In genomic region chr20:3716195-3716834, GRCh38 we compare ENCODE assay signal across 7 cellular contexts. TPM values are rescaled to one million over a fixed set of nuclear protein-coding genes. Genes with fewer than 3 reads are reported as not detected.
DNase-seq lines count a peak whose midpoint lies in the region; ATAC-seq and TF ChIP-seq lines count a peak whose summit lies in the region.

No MANE protein-coding gene starts in this region.

- POLR2A ChIA-PET in PC-9 (lab: Charles Lee; ENCODE audit: unreplicated experiment): no interaction called here

- H3K27ac ChIP-seq in DOHH2 (ENCODE audit: low read depth, low read length) (no peak overlapping the region), PC-9 (no peak overlapping the region), colonic mucosa (no peak overlapping the region), lung (ENCODE audit: low read depth in 1 of 2, low read length in 1 of 2) (no peak overlapping the region), vagina (no peak overlapping the region)

- no peak for TF ChIP-seq POLR2A in vagina (IDR thresholded peaks at IDR 0.05)

- H3K9me3 ChIP-seq in DOHH2 (ENCODE audit: control insufficient read depth, insufficient read depth, low read length): no peaks in the 10 kb centered on the region
- H3K9me3 ChIP-seq in PC-9 (ENCODE audit: insufficient read depth, low read depth): no peaks in the 10 kb centered on the region
- H3K9me3 ChIP-seq in colonic mucosa: no peaks in the 10 kb centered on the region
- H3K9me3 ChIP-seq in lung (ENCODE audit: control insufficient read depth in 2 of 2, insufficient read depth in 1 of 2, low read length in 1 of 2): peaks cover 0 to 1% of the 10 kb centered on the region in 2 donors
- no peaks in the 10 kb centered on the region for H3K9me3 ChIP-seq in vagina

- H3K9ac ChIP-seq in colonic mucosa (ENCODE audit: low read depth in 2 of 2, low read length in 2 of 2): no peak overlapping the region

- H3K4me1 ChIP-seq in DOHH2 (ENCODE audit: control insufficient read depth, low read length) (peaks cover 19% of the 10 kb centered on the region), PC-9 (replicated peaks; ENCODE audit: insufficient read depth) (no peaks in the 10 kb centered on the region), colonic mucosa (no peaks in the 10 kb centered on the region), lung (ENCODE audit: control insufficient read depth in 2 of 2, insufficient read depth in 2 of 2, low read length in 2 of 2) (no peaks in the 10 kb centered on the region), vagina (peaks cover 3% of the 10 kb centered on the region)

- ATAC-seq in HG03432 (IDR thresholded peaks at IDR 0.05; ENCODE audit: unreplicated experiment) (peak; percentile 47), lung (ENCODE audit: insufficient read depth, low FRiP score) (no peak)

- peak; percentile 82 for TF ChIP-seq CTCF in DOHH2 (IDR thresholded peaks at IDR 0.05; ENCODE audit: low read depth, low read length, poor library complexity, severe bottlenecking)
- peak; percentile 76 for TF ChIP-seq CTCF in PC-9 (conservative IDR thresholded peaks at IDR 0.05)
- peak; percentile 65 for TF ChIP-seq CTCF in colonic mucosa (IDR thresholded peaks at IDR 0.05)
- TF ChIP-seq CTCF in lung (IDR thresholded peaks at IDR 0.05; ENCODE audit: control extremely low read depth, extremely low read depth): peak; percentile 56
- TF ChIP-seq CTCF in vagina (IDR thresholded peaks at IDR 0.05): peak; percentile 6 to 36 (median 17)

- peaks cover 17% of the 10 kb centered on the region for H3K27me3 ChIP-seq in DOHH2 (ENCODE audit: control insufficient read depth, low read length)
- H3K27me3 ChIP-seq in PC-9 (ENCODE audit: insufficient read depth, low read depth): peaks cover 6% of the 10 kb centered on the region; the same call in 1 of the 2 replicates
- H3K27me3 ChIP-seq in colonic mucosa: no peaks in the 10 kb centered on the region
- no peaks in the 10 kb centered on the region for H3K27me3 ChIP-seq in lung (ENCODE audit: control insufficient read depth, insufficient read depth)
- H3K27me3 ChIP-seq in vagina: no peaks in the 10 kb centered on the region

- no peak overlapping the region for H3K4me3 ChIP-seq in DOHH2 (ENCODE audit: low read length)
- no peak overlapping the region for H3K4me3 ChIP-seq in PC-9
- no peak overlapping the region for H3K4me3 ChIP-seq in colonic mucosa
- H3K4me3 ChIP-seq in lung: no peak overlapping the region
- H3K4me3 ChIP-seq in vagina: no peak overlapping the region

- H3K79me2 ChIP-seq in DOHH2 (ENCODE audit: control insufficient read depth, low read length) (no peaks in the 10 kb centered on the region), PC-9 (ENCODE audit: low read depth) (no peaks in the 10 kb centered on the region)

- H4K20me1 ChIP-seq in DOHH2 (ENCODE audit: control insufficient read depth, insufficient read depth, low read depth, low read length): no peaks in the 10 kb centered on the region
- H4K20me1 ChIP-seq in PC-9 (ENCODE audit: insufficient read depth): no peaks in the 10 kb centered on the region

- H3K36me3 ChIP-seq in DOHH2 (ENCODE audit: control insufficient read depth, low read length): no peaks in the 10 kb centered on the region
- H3K36me3 ChIP-seq in PC-9 (ENCODE audit: low read depth): no peaks in the 10 kb centered on the region
- H3K36me3 ChIP-seq in colonic mucosa: no peaks in the 10 kb centered on the region
- no peaks in the 10 kb centered on the region for H3K36me3 ChIP-seq in lung (ENCODE audit: control insufficient read depth in 2 of 2, insufficient read depth in 2 of 2, low read length in 2 of 2)
- no peaks in the 10 kb centered on the region for H3K36me3 ChIP-seq in vagina

- no peaks in the 10 kb centered on the region; the same call in 1 of the 2 replicates for H3F3A ChIP-seq in DOHH2 (ENCODE audit: control insufficient read depth, insufficient read depth)
- H3F3A ChIP-seq in PC-9 (ENCODE audit: insufficient read depth, low read depth): no peaks in the 10 kb centered on the region

- BruUV-seq in PC-9 (replicated peaks; lab: Mats Ljungman, UMichigan): no TSS peak

- H3K9me2 ChIP-seq in DOHH2 (replicated peaks; ENCODE audit: control insufficient read depth, low read length): no peaks in the 10 kb centered on the region
- H3K9me2 ChIP-seq in PC-9 (ENCODE audit: insufficient read depth): no peaks in the 10 kb centered on the region

- H3K4me2 ChIP-seq in DOHH2 (ENCODE audit: low read length) (no peak overlapping the region), PC-9 (no peak overlapping the region)

- H2AFZ ChIP-seq in PC-9: no peak overlapping the region

- WGBS in lung, 2 donors: 82 to 83% methylated on average over 4 of the region's 4 CpGs

- intact Hi-C loops in PC-9 (cut with micrococcal nuclease; ENCODE audit: unreplicated experiment) (loop anchor here (1.0 to 10.0 kb wide), 3 partner anchors 65 to 298 kb away; partner anchors contain the start of genes MAVS and SPEF1), colonic mucosa (cut with DNase I) (no loop called here), vagina (cut with DNase I) (no loop called here)

- DNase-seq in PC-9 (peak in 1 of 2 experiments; percentile 51), colonic mucosa (no peak), lung (ENCODE audit: low spot score) (no peak), vagina (ENCODE audit: extremely low spot score in 2 of 2) (no peak), DMS79 treated with DMSO at 0.1 percent for 48 hours (lab: John Stamatoyannopoulos, UW) (no peak)

- CTCF ChIA-PET in PC-9 (lab: Charles Lee): interaction anchor here (0.5 to 0.7 kb wide), 3 partner anchors 86 to 1489 kb away, joined by 3 to 8 read pairs (median 5); no protein-coding TSS in a partner anchor

RNA-seq across cellular contexts. Expression of gene SIGLEC1, which starts 3.9 kb away (rescaled TPM):
- total RNA-seq in PC-9 (2021): 0.13 TPM in 1 of 2 replicates, not detected in the other
- 1 to 10 TPM; 2.5 to 4.6 TPM for total RNA-seq in colonic mucosa
- total RNA-seq in lung: 10 to 100 TPM in 1 of 2 donors, 1 to 10 TPM in 1; 3.7 to 34.2 TPM
- polyA plus RNA-seq in lung: 10 to 100 TPM; 18.1 to 19.2 TPM
- total RNA-seq in vagina: 8.8 TPM

RNA-seq across cellular contexts. Expression of gene HSPA12B, which starts 16.2 kb away (rescaled TPM):
- not detected in 2 replicates for total RNA-seq in PC-9 (2021)
- total RNA-seq in colonic mucosa: 1 to 10 TPM; 1.5 to 1.7 TPM
- total RNA-seq in lung: 10 to 100 TPM; 23.0 to 28.3 TPM
- polyA plus RNA-seq in lung: 10 to 100 TPM; 11.4 to 16.8 TPM
- 21.6 TPM for total RNA-seq in vagina

RNA-seq across cellular contexts. Expression of gene ADAM33, which starts 34.5 kb away (rescaled TPM):
- total RNA-seq in PC-9 (2021) (not detected in 2 replicates), colonic mucosa (1 to 10 TPM; 6.7 to 8.1 TPM), lung (1 to 10 TPM; 6.6 to 9.6 TPM), vagina (119 TPM)
- polyA plus RNA-seq in lung: 10 to 100 TPM in 1 of 2 donors, 1 to 10 TPM in 1; 3.2 to 16.4 TPM

RNA-seq across cellular contexts. Expression of gene ADISSP, which starts 51.2 kb away (rescaled TPM):
- total RNA-seq in PC-9 (2021) (86.9 and 95.0 TPM in 2 replicates), colonic mucosa (10 to 100 TPM; 20.6 to 37.7 TPM), lung (10 to 100 TPM in 1 of 2 donors, 1 to 10 TPM in 1; 8.6 to 53.7 TPM), vagina (16.0 TPM)
- polyA plus RNA-seq in lung: 10 to 100 TPM; 34.1 to 36.1 TPM

RNA-seq across cellular contexts. Expression of gene GFRA4, which starts 53.1 kb away (rescaled TPM):
- total RNA-seq in PC-9 (2021): not detected in 2 replicates
- not detected for total RNA-seq in colonic mucosa
- total RNA-seq in lung: not detected
- polyA plus RNA-seq in lung: not detected
- not detected for total RNA-seq in vagina

Comparison
In these comparisons a context has a peak if more than half of its experiments do, and no peak if none do; other contexts are left out.
1. CTCF ChIP-seq: peak in every context shown above with its lines; median percentile 82 in DOHH2; 76 in PC-9; 65 in colonic mucosa; 56 in lung; 17 in vagina.
2. RNA of gene ADAM33, which starts 34.5 kb away (total RNA-seq): 119 TPM in vagina (single experiment); 6.6 to 9.6 TPM in lung, 6.7 to 8.1 TPM in colonic mucosa and not detected in PC-9; every median in the first group is over 10 times any median in the second.